ENCODE assay signal across 18 cellular contexts in the genomic region with DNA sequence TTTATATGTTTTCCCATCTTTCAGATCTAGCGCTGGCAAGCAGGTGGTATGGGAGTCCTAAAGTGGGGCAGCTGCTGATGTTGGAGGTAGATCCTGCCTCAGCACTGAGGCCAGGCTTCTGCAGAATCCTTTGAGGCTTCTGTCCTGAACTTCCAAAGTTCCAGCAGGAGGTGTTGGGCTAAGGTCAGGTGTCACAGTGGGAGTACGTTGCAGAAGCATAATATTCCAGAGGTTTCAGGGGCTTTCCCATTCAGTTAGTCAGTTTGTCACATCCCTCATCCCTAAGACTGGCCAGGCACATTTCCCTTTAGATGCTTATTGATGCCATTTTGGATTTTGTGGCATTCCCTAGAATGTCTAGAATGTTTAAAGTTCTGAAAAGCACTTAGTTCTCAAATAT.
DNase-seq lines count a peak whose midpoint lies in the region; TF ChIP-seq lines count a peak whose summit lies in the region.
"Had no signal": no experiment of that assay in that cellular context is flagged by ENCODE, and none has a peak within 500 bp of the region (broad histone marks: within the 10 kb centered on the region; RNA-seq: fewer than 3 reads in every experiment).

No MANE protein-coding gene starts in this region.

- no peaks in the 10 kb centered on the region for H3K36me3 ChIP-seq in SJSA1
- no peaks in the 10 kb centered on the region for H3K36me3 ChIP-seq in suprapubic skin
- H3K36me3 ChIP-seq in Peyer's patch, result no peaks in the 10 kb centered on the region
- H3K36me3 ChIP-seq: BLaER1, gastroesophageal sphincter, ovary had no signal

- H3K9me3 ChIP-seq in SJSA1 (replicated peaks), result no peaks in the 10 kb centered on the region
- no peaks in the 10 kb centered on the region for H3K9me3 ChIP-seq in suprapubic skin
- no peaks in the 10 kb centered on the region for H3K9me3 ChIP-seq in Peyer's patch
- H3K9me3 ChIP-seq: BLaER1, ovary had no signal

- H3K4me1 ChIP-seq in SJSA1 (replicated peaks), result peaks cover 26% of the 10 kb centered on the region
- peaks cover 5% of the 10 kb centered on the region for H3K4me1 ChIP-seq in suprapubic skin
- H3K4me1 ChIP-seq in Peyer's patch, result no peaks in the 10 kb centered on the region

- peak overlapping the region; percentile 97 for H3K27ac ChIP-seq in SJSA1
- H3K27ac ChIP-seq in suprapubic skin, result peak overlapping the region; percentile 55
- H3K27ac ChIP-seq in Peyer's patch, result no peak overlapping the region
- H3K27ac ChIP-seq: BLaER1, ovary had no signal

- TF ChIP-seq EP300 in suprapubic skin (IDR thresholded peaks at IDR 0.05), result no peak

- H3K27me3 ChIP-seq in SJSA1 (replicated peaks) (no peaks in the 10 kb centered on the region), suprapubic skin (no peaks in the 10 kb centered on the region), Peyer's patch (no peaks in the 10 kb centered on the region)
- H3K27me3 ChIP-seq: BLaER1, dorsolateral prefrontal cortex, gastroesophageal sphincter, ovary had no signal

- DNase-seq in ELR (ENCODE audit: low read depth) (peak; percentile 15), SJSA1 (ENCODE audit: low read depth in 1 of 2, low spot score in 2 of 2) (no peak), iris pigment epithelial cell (ENCODE audit: low read depth) (peak; percentile 2), suprapubic skin (ENCODE audit: low spot score in 2 of 2) (no peak), COR-L47 (lab: John Stamatoyannopoulos, UW) (no peak), Peyer's patch (no peak)
- DNase-seq in stimulated activated CD4-positive, alpha-beta T cell treated with anti-CD3 and anti-CD28 coated beads, Interleukin-2, amount 100 ng/mL, for 24 hours, result no peak
- DNase-seq: activated naive CD4-positive, alpha-beta T cell treated with anti-CD3 and anti-CD28 coated beads, Interleukin-2, amount 50 U/mL, for 16 hours; MM.1S; NCI-H1694 treated with DMSO at 0.1 percent for 48 hours; NCI-H446 treated with DMSO at 0.1 percent for 48 hours; ovary; SHP77; stimulated activated CD8-positive, alpha-beta memory T cell treated with anti-CD3 and anti-CD28 coated beads, Interleukin-4, amount 100 ng/mL, for 48 hours; T-helper 1 cell had no signal

- TF ChIP-seq CTCF in suprapubic skin (IDR thresholded peaks at IDR 0.05) (no peak), Peyer's patch (IDR thresholded peaks at IDR 0.05) (no peak)

- WGBS in suprapubic skin, result 80% methylated on average over 2 of the region's 2 CpGs

- TF ChIP-seq POLR2A in suprapubic skin (IDR thresholded peaks at IDR 0.05), result no peak
- no peak for TF ChIP-seq POLR2A in Peyer's patch (IDR thresholded peaks at IDR 0.05)

- no peak overlapping the region for H3K4me3 ChIP-seq in SJSA1
- no peak overlapping the region for H3K4me3 ChIP-seq in suprapubic skin
- H3K4me3 ChIP-seq in Peyer's patch, result no peak overlapping the region
- H3K4me3 ChIP-seq: BLaER1, dorsolateral prefrontal cortex, gastroesophageal sphincter, ovary had no signal

Comparison
In these comparisons a context has a peak if more than half of its experiments do, and no peak if none do; other contexts are left out.
1. DNase-seq: peak in ELR (single experiment) and iris pigment epithelial cell (single experiment); none in SJSA1 (0 of 2), suprapubic skin (0 of 2), COR-L47 (single experiment), stimulated activated CD4-positive, alpha-beta T cell treated with anti-CD3 and anti-CD28 coated beads, Interleukin-2, amount 100 ng/mL, for 24 hours (0 of 2) and Peyer's patch (0 of 3).
2. H3K27ac ChIP-seq: peak in SJSA1 (single experiment) and suprapubic skin (single experiment); none in Peyer's patch (0 of 4).